ENCODE assay signal across 1 cellular context in the genomic region with DNA sequence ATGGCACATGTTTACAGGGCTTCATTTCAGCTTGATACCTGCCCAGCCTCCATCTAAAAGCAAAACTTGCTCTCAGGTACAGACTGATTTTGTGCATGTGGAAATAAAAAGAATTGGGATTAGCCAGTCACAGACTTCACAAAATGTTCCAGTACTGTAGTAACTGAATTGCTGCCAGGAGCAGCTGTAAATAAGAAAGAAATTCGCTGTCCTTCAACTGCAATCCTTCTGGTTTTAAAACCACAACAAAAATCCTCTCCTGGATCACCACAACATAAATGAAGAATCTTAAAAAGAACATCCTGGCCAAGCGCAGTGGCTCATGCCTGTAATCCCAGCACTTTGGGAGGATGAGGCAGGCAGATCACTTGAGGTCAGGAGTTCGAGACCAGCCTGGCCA.
TF ChIP-seq lines count a peak whose summit lies in the region.

No MANE protein-coding gene starts in this region.

TF ChIP-seq in H1, 55 proteins besides CTCF, POLR2A, EP300 and RAD21:
- no peak for TF ChIP-seq SRF (IDR thresholded peaks at IDR 0.05; ENCODE audit: low read depth, low read length)
- TF ChIP-seq SP4 (IDR thresholded peaks at IDR 0.05; ENCODE audit: low read length): no peak
- no peak for TF ChIP-seq MAX (IDR thresholded peaks at IDR 0.05)
- TF ChIP-seq MAFK (IDR thresholded peaks at IDR 0.05; ENCODE audit: low read depth, low read length): no peak
- TF ChIP-seq TAF7 (optimal IDR thresholded peaks at IDR 0.05; ENCODE audit: borderline replicate concordance, low read depth, low read length): no peak
- no peak for TF ChIP-seq EGR1 (IDR thresholded peaks at IDR 0.05; ENCODE audit: borderline replicate concordance, low read depth, low read length)
- TF ChIP-seq CEBPB (IDR thresholded peaks at IDR 0.05; ENCODE audit: low read depth, low read length): no peak
- TF ChIP-seq, protein P1, sequence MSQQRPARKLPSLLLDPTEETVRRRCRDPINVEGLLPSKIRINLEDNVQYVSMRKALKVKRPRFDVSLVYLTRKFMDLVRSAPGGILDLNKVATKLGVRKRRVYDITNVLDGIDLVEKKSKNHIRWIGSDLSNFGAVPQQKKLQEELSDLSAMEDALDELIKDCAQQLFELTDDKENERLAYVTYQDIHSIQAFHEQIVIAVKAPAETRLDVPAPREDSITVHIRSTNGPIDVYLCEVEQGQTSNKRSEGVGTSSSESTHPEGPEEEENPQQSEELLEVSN (IDR thresholded peaks at IDR 0.05): no peak
